19 cellular contexts compared by ENCODE assay signal in genomic region chr12:52849511-52849910, GRCh38. TPM values are rescaled to one million over a fixed set of nuclear protein-coding genes. Genes with fewer than 3 reads are reported as not detected.
DNase-seq lines count a peak whose midpoint lies in the region; ATAC-seq, FAIRE-seq and TF ChIP-seq lines count a peak whose summit lies in the region.
"Had no signal": no experiment of that assay in that cellular context is flagged by ENCODE, and none has a peak within 500 bp of the region (broad histone marks: within the 10 kb centered on the region; RNA-seq: fewer than 3 reads in every experiment).

No MANE protein-coding gene starts in this region.

- H3K36me3 Mint-ChIP-seq in chondrocyte (ENCODE audit: low read depth) (peaks cover 2% of the 10 kb centered on the region), type B pancreatic cell (no peaks in the 10 kb centered on the region)
- H3K36me3 Mint-ChIP-seq in activated CD4-positive, alpha-beta memory T cell treated with anti-CD3 and anti-CD28 coated beads for 36 hours = no peaks in the 10 kb centered on the region
- H3K36me3 Mint-ChIP-seq: CD4-positive, alpha-beta memory T cell had no signal

- no peak for FAIRE-seq in kidney (lab: Jason Lieb, UNC)
- FAIRE-seq: A204.1, HepG2 had no signal

- H3K9me3 Mint-ChIP-seq in chondrocyte (ENCODE audit: low read depth) (peaks cover 4% of the 10 kb centered on the region), type B pancreatic cell (no peaks in the 10 kb centered on the region)
- H3K9me3 Mint-ChIP-seq in activated CD4-positive, alpha-beta memory T cell treated with anti-CD3 and anti-CD28 coated beads for 36 hours = no peaks in the 10 kb centered on the region
- H3K9me3 Mint-ChIP-seq: CD4-positive, alpha-beta memory T cell; IgD-negative memory B cell had no signal

- H3K4me3 Mint-ChIP-seq in chondrocyte (ENCODE audit: unreplicated experiment) (no peak overlapping the region), type B pancreatic cell (no peak overlapping the region)
- H3K4me3 Mint-ChIP-seq in activated CD4-positive, alpha-beta memory T cell treated with anti-CD3 and anti-CD28 coated beads for 36 hours = no peak overlapping the region
- H3K4me3 Mint-ChIP-seq: CD4-positive, alpha-beta memory T cell; IgD-negative memory B cell had no signal

- intact Hi-C loops in kidney (cut with DNase I) = no loop called here
- intact Hi-C loops in activated CD4-positive, alpha-beta memory T cell treated with anti-CD3 and anti-CD28 coated beads for 36 hours (cut with micrococcal nuclease) = no loop called here
- intact Hi-C loops in mucosa of descending colon (cut with DNase I, micrococcal nuclease) = no loop called here

- TF ChIP-seq CTCF in chondrocyte (IDR thresholded peaks at IDR 0.05) (no peak), kidney (IDR thresholded peaks at IDR 0.05; ENCODE audit: borderline replicate concordance, extremely low read depth, insufficient read depth) (no peak), type B pancreatic cell (conservative IDR thresholded peaks at IDR 0.05) (no peak), mucosa of descending colon (IDR thresholded peaks at IDR 0.05) (no peak)

- no peaks in the 10 kb centered on the region for H3K4me1 ChIP-seq in kidney (ENCODE audit: control insufficient read depth in 1 of 2, insufficient read depth in 1 of 2, low read depth in 1 of 2, low read length in 2 of 2)
- H3K4me1 ChIP-seq in mucosa of descending colon (ENCODE audit: low read depth) = no peaks in the 10 kb centered on the region

- DNase-seq in chondrocyte (ENCODE audit: low spot score) (peak; percentile 44), kidney (peak; percentile 48), type B pancreatic cell (ENCODE audit: extremely low spot score, unreplicated experiment) (no peak), kidney glomerular epithelial cell (lab: John Stamatoyannopoulos, UW) (no peak), mucosa of descending colon (no peak)
- DNase-seq in activated CD4-positive, alpha-beta memory T cell treated with anti-CD3 and anti-CD28 coated beads for 36 hours = no peak
- DNase-seq: AML-193; CD4-positive, alpha-beta memory T cell; DMS153; DMS79; GDM1; GOT3; H7 had no signal

- no peak for ATAC-seq in mucosa of descending colon
- ATAC-seq: HepG2 had no signal

- H3K4me3 ChIP-seq in kidney (ENCODE audit: low read length in 2 of 2) (no peak overlapping the region), mucosa of descending colon (no peak overlapping the region)

- no peaks in the 10 kb centered on the region for H3K36me3 ChIP-seq in kidney (ENCODE audit: control insufficient read depth in 1 of 2, insufficient read depth in 2 of 2, low read length in 2 of 2)
- H3K36me3 ChIP-seq in mucosa of descending colon (ENCODE audit: low read depth) = no peaks in the 10 kb centered on the region

- H3K9me3 ChIP-seq in kidney (ENCODE audit: control insufficient read depth in 1 of 2, low read length in 2 of 2) (no peaks in the 10 kb centered on the region), mucosa of descending colon (no peaks in the 10 kb centered on the region)

- H3K4me1 Mint-ChIP-seq in chondrocyte (ENCODE audit: low read depth) (no peaks in the 10 kb centered on the region), type B pancreatic cell (ENCODE audit: unreplicated experiment) (peaks cover 12% of the 10 kb centered on the region)
- no peaks in the 10 kb centered on the region for H3K4me1 Mint-ChIP-seq in activated CD4-positive, alpha-beta memory T cell treated with anti-CD3 and anti-CD28 coated beads for 36 hours (ENCODE audit: low read depth)

- POLR2A ChIA-PET in activated CD4-positive, alpha-beta memory T cell treated with anti-CD3 and anti-CD28 coated beads for 36 hours (lab: Charles Lee) = no interaction called here

- no peak overlapping the region for H3K27ac ChIP-seq in kidney (ENCODE audit: low read depth in 2 of 2, low read length in 2 of 2)
- H3K27ac ChIP-seq: C4-2B had no signal

- H3K9ac ChIP-seq in kidney (ENCODE audit: low read length in 2 of 2) = no peak overlapping the region

- H3K27me3 Mint-ChIP-seq in chondrocyte (ENCODE audit: low read depth) (peaks cover 42% of the 10 kb centered on the region), type B pancreatic cell (peaks cover 20% of the 10 kb centered on the region)
- peaks cover 11% of the 10 kb centered on the region for H3K27me3 Mint-ChIP-seq in activated CD4-positive, alpha-beta memory T cell treated with anti-CD3 and anti-CD28 coated beads for 36 hours

- CTCF ChIA-PET in activated CD4-positive, alpha-beta memory T cell treated with anti-CD3 and anti-CD28 coated beads for 36 hours (lab: Charles Lee) = no interaction called here

- H3K27ac Mint-ChIP-seq in chondrocyte (ENCODE audit: unreplicated experiment) (no peak overlapping the region), type B pancreatic cell (peak overlapping the region; percentile 88)
- H3K27ac Mint-ChIP-seq in activated CD4-positive, alpha-beta memory T cell treated with anti-CD3 and anti-CD28 coated beads for 36 hours = no peak overlapping the region
- H3K27ac Mint-ChIP-seq: CD4-positive, alpha-beta memory T cell; IgD-negative memory B cell had no signal

RNA-seq across cellular contexts. Expression of gene KRT78, which starts 0.7 kb away (rescaled TPM):
- total RNA-seq in chondrocyte (not detected in 3 replicates), kidney (not detected), type B pancreatic cell (ENCODE audit: low replicate concordance) (14.7 and 29.1 TPM in 2 replicates), mucosa of descending colon (not detected)
- not detected for polyA plus RNA-seq in kidney (ENCODE audit: insufficient read depth, low read depth, low replicate concordance)
- not detected for total RNA-seq in activated CD4-positive, alpha-beta memory T cell treated with anti-CD3 and anti-CD28 coated beads for 36 hours
- total RNA-seq: CD4-positive, alpha-beta memory T cell; Daoy; H7; HepG2 had no signal
- polyA plus RNA-seq: BJ; CD4-positive, alpha-beta memory T cell; HepG2; IgD-negative memory B cell had no signal

RNA-seq across cellular contexts. Expression of gene KRT79, which starts 15.4 kb away (rescaled TPM):
- 0.10 to 0.31 TPM (median 0.19 TPM) in 3 replicates for total RNA-seq in chondrocyte
- total RNA-seq in kidney = not detected
- not detected for polyA plus RNA-seq in kidney (ENCODE audit: insufficient read depth, low read depth, low replicate concordance)
- not detected in 2 replicates for total RNA-seq in type B pancreatic cell (ENCODE audit: low replicate concordance)
- total RNA-seq in activated CD4-positive, alpha-beta memory T cell treated with anti-CD3 and anti-CD28 coated beads for 36 hours = not detected
- total RNA-seq in mucosa of descending colon = not detected
- total RNA-seq: CD4-positive, alpha-beta memory T cell; H7; HepG2 had no signal
- polyA plus RNA-seq: BJ; CD4-positive, alpha-beta memory T cell; IgD-negative memory B cell had no signal

RNA-seq across cellular contexts. Expression of gene KRT4, which starts 35.6 kb away (rescaled TPM):
- total RNA-seq in chondrocyte (0.41 to 0.90 TPM in 2 of 3 replicates, not detected in the other), kidney (not detected), type B pancreatic cell (ENCODE audit: low replicate concordance) (1,276 and 3,134 TPM in 2 replicates), mucosa of descending colon (not detected)
- polyA plus RNA-seq in kidney (ENCODE audit: insufficient read depth, low read depth, low replicate concordance) = 0.15 TPM
- not detected for total RNA-seq in activated CD4-positive, alpha-beta memory T cell treated with anti-CD3 and anti-CD28 coated beads for 36 hours
- total RNA-seq: CD4-positive, alpha-beta memory T cell; Daoy; H7; HepG2 had no signal
- polyA plus RNA-seq: CD4-positive, alpha-beta memory T cell; HepG2; IgD-negative memory B cell had no signal

RNA-seq across cellular contexts. Expression of gene KRT3, which starts 53.6 kb away (rescaled TPM):
- total RNA-seq in chondrocyte (not detected in 3 replicates), kidney (not detected), type B pancreatic cell (ENCODE audit: low replicate concordance) (0.68 and 2.3 TPM in 2 replicates), mucosa of descending colon (not detected)
- polyA plus RNA-seq in kidney (ENCODE audit: insufficient read depth, low read depth, low replicate concordance) = not detected
- total RNA-seq in activated CD4-positive, alpha-beta memory T cell treated with anti-CD3 and anti-CD28 coated beads for 36 hours = not detected
- total RNA-seq: CD4-positive, alpha-beta memory T cell; Daoy; H7; HepG2 had no signal
- polyA plus RNA-seq: BJ; CD4-positive, alpha-beta memory T cell; HepG2; IgD-negative memory B cell had no signal

RNA-seq across cellular contexts. Expression of gene KRT8, which starts 55.4 kb away (rescaled TPM):
- total RNA-seq in chondrocyte (11.3 to 15.7 TPM (median 13.0 TPM) in 3 replicates), kidney (546 TPM), type B pancreatic cell (ENCODE audit: low replicate concordance) (768 and 2,227 TPM in 2 replicates), mucosa of descending colon (1,000 to 10,000 TPM; 1,334 to 4,222 (median 3,664) TPM)
- polyA plus RNA-seq in kidney (ENCODE audit: insufficient read depth, low read depth, low replicate concordance) = 333 TPM
- total RNA-seq in activated CD4-positive, alpha-beta memory T cell treated with anti-CD3 and anti-CD28 coated beads for 36 hours = under 1 TPM; 0.51 to 0.67 TPM
- polyA plus RNA-seq: IgD-negative memory B cell had no signal

Comparison
In these comparisons a context has a peak if more than half of its experiments do, and no peak if none do; other contexts are left out.
1. DNase-seq: peak in chondrocyte (single experiment) and kidney (single experiment); none in type B pancreatic cell (single experiment), kidney glomerular epithelial cell (single experiment), activated CD4-positive, alpha-beta memory T cell treated with anti-CD3 and anti-CD28 coated beads for 36 hours (single experiment) and mucosa of descending colon (0 of 3).
2. RNA of gene KRT78, which starts 0.7 kb away (total RNA-seq): 14.7 to 29.1 TPM in type B pancreatic cell; not detected in chondrocyte, not detected in kidney (single experiment), not detected in activated CD4-positive, alpha-beta memory T cell treated with anti-CD3 and anti-CD28 coated beads for 36 hours and not detected in mucosa of descending colon; every median in the first group is over 10 times any median in the second.
3. RNA of gene KRT4, which starts 35.6 kb away (total RNA-seq): 1,276 to 3,134 TPM in type B pancreatic cell; 0.41 to 0.90 TPM in chondrocyte, not detected in mucosa of descending colon, not detected in kidney (single experiment) and not detected in activated CD4-positive, alpha-beta memory T cell treated with anti-CD3 and anti-CD28 coated beads for 36 hours; every median in the first group is over 100 times any median in the second.